Comparison of ENCODE assay signal across 8 cellular contexts in genomic region chr2:42493468-42493884, GRCh38. TPM values are rescaled to one million over a fixed set of nuclear protein-coding genes. Genes with fewer than 3 reads are reported as not detected.
DNase-seq lines count a peak whose midpoint lies in the region; ATAC-seq and TF ChIP-seq lines count a peak whose summit lies in the region.

No MANE protein-coding gene starts in this region.

- in situ Hi-C loops in astrocyte of the cerebellum (cut with HindIII; ENCODE audit: low sequenced_read_pairs), result no loop called here

- H3K27ac Mint-ChIP-seq in Calu3 (ENCODE audit: unreplicated experiment), result no peak overlapping the region
- H3K27ac Mint-ChIP-seq in nephron, result no peak overlapping the region
- H3K27ac Mint-ChIP-seq in HFFc6, result no peak overlapping the region

- no peaks in the 10 kb centered on the region for H3K9me3 Mint-ChIP-seq in Calu3 (ENCODE audit: low read depth, unreplicated experiment)
- H3K9me3 Mint-ChIP-seq in nephron, result no peaks in the 10 kb centered on the region
- H3K9me3 Mint-ChIP-seq in HFFc6, result no peaks in the 10 kb centered on the region

- CTCF ChIA-PET in Calu3 (lab: Charles Lee), result interaction anchor here (0.6 kb wide), 1 partner anchor 44 kb away, joined by 4 read pairs; no protein-coding TSS in a partner anchor

- intact Hi-C loops in Calu3 (cut with micrococcal nuclease; ENCODE audit: unreplicated experiment), result loop anchor here (5.0 to 10.0 kb wide), 2 partner anchors 129 to 266 kb away; partner anchors contain the start of gene COX7A2L

- ATAC-seq in HG02610 (IDR thresholded peaks at IDR 0.05; ENCODE audit: unreplicated experiment), result peak; percentile 17

- peak overlapping the region; percentile 77 for H3K4me3 Mint-ChIP-seq in Calu3 (ENCODE audit: low read depth, unreplicated experiment)
- peak overlapping the region; percentile 76 to 80 (median 78) for H3K4me3 Mint-ChIP-seq in nephron
- H3K4me3 Mint-ChIP-seq in HFFc6, result no peak overlapping the region

- no TSS peak for BruUV-seq in Calu3 (replicated peaks; lab: Mats Ljungman, UMichigan)

- TF ChIP-seq POLR2A in erythroblast (IDR thresholded peaks at IDR 0.05; ENCODE audit: low read length), result no peak

- no peaks in the 10 kb centered on the region for H3K4me1 Mint-ChIP-seq in Calu3 (ENCODE audit: low read depth, unreplicated experiment)
- H3K4me1 Mint-ChIP-seq in nephron, result peaks cover 5% of the 10 kb centered on the region
- peaks cover 12% of the 10 kb centered on the region for H3K4me1 Mint-ChIP-seq in HFFc6 (ENCODE audit: low read depth)

- H3K4me3 ChIP-seq in astrocyte of the cerebellum (ENCODE audit: low read depth, low read length), result peak overlapping the region; percentile 48

- H3K36me3 Mint-ChIP-seq in Calu3 (ENCODE audit: insufficient read depth, unreplicated experiment), result peaks cover 19% of the 10 kb centered on the region
- no peaks in the 10 kb centered on the region for H3K36me3 Mint-ChIP-seq in nephron (ENCODE audit: low read depth)
- H3K36me3 Mint-ChIP-seq in HFFc6 (ENCODE audit: low read depth), result no peaks in the 10 kb centered on the region

- no peaks in the 10 kb centered on the region for H3K27me3 Mint-ChIP-seq in Calu3 (ENCODE audit: unreplicated experiment)
- peaks cover 66% of the 10 kb centered on the region for H3K27me3 Mint-ChIP-seq in nephron (ENCODE audit: low read depth)
- H3K27me3 Mint-ChIP-seq in HFFc6 (ENCODE audit: insufficient read depth), result peaks cover 18% of the 10 kb centered on the region

- TF ChIP-seq CTCF in Calu3 (IDR thresholded peaks at IDR 0.05; ENCODE audit: unreplicated experiment) (no peak), astrocyte of the cerebellum (IDR thresholded peaks at IDR 0.05; ENCODE audit: low read depth, low read length, missing control alignments) (no peak), nephron (IDR thresholded peaks at IDR 0.05; ENCODE audit: unreplicated experiment in 3 of 3) (no peak), HFFc6 (IDR thresholded peaks at IDR 0.05) (no peak)

- DNase-seq in Calu3 (no peak), astrocyte of the cerebellum (ENCODE audit: low read depth) (no peak), erythroblast (lab: John Stamatoyannopoulos, UW) (no peak), RPMI8226 (no peak), HFFc6 (no peak), DMS53 (lab: John Stamatoyannopoulos, UW) (no peak)

RNA-seq across cellular contexts. Expression of gene KCNG3, which starts 0.3 kb away (rescaled TPM):
- total RNA-seq in Calu3 (2022), result 0.73 and 0.94 TPM in 2 replicates
- not detected for total RNA-seq in HFFc6 (2021; fragmentation: NEBNext Ultra II Directional; extraction: Animal tissue kit (Norgen Biotek cat#: 25700))
